ENCODE assay signal across 1 cellular context in the genomic region with DNA sequence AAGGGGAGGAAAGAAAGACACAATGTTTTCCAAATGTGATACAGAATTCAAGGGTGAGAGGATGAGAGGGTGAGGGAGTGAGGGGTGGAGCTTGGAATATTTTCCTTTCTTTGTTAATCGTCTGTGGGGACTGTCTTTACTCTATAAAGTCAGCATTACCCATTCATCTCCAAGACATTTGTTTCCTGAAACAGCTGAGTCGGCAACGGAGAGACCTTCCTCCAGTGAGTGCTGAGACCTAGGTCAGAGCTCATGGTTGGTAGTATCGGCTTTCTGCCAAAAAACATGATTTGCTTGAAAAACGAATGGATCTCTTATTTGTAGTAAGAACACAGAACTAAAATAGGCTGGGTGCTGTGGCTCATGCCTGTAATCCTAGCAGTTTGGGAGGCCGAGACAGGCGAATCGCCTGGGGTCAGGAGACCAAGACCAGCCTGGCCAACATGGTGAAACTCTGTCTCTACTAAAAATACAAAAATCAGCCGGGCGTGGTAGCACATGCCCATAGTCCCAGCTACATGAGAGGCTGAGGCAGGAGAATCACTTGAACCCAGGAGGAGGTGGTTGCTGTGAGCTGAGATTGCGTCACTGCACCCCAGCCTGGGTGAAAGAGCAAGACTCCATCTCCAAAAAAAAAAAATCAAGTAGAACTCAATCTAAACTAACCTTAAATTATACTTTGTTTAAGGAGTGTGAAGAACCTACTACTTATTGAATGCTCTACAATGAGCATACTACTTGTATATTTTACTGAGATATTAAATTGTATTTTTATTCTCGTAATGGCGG.
TF ChIP-seq lines count a peak whose summit lies in the region.

No MANE protein-coding gene starts in this region.

TF ChIP-seq in GM23338, 12 proteins besides CTCF, POLR2A, EP300 and RAD21:
- TF ChIP-seq ZNF331 (CRISPR knock-in tag; IDR thresholded peaks at IDR 0.05; ENCODE audit: low read depth) = no peak
- TF ChIP-seq NANOG (IDR thresholded peaks at IDR 0.05; ENCODE audit: borderline replicate concordance) = no peak
- no peak for TF ChIP-seq ZNF114 (CRISPR knock-in tag; IDR thresholded peaks at IDR 0.05)
- TF ChIP-seq STAT1 (IDR thresholded peaks at IDR 0.05; ENCODE audit: unreplicated experiment) = no peak
